Comparison of ENCODE assay signal across 10 cellular contexts in genomic region chr6:156795825-156796224, GRCh38. TPM values are rescaled to one million over a fixed set of nuclear protein-coding genes. Genes with fewer than 3 reads are reported as not detected.
DNase-seq lines count a peak whose midpoint lies in the region; ATAC-seq, FAIRE-seq and TF ChIP-seq lines count a peak whose summit lies in the region.
"Had no signal": no experiment of that assay in that cellular context is flagged by ENCODE, and none has a peak within 500 bp of the region (broad histone marks: within the 10 kb centered on the region; RNA-seq: fewer than 3 reads in every experiment).

No MANE protein-coding gene starts in this region.

- 66 to 72% methylated on average over 9 of the region's 9 CpGs for WGBS in pancreas, 2 donors

- H3K9me3 ChIP-seq in BLaER1 (no peaks in the 10 kb centered on the region), endocrine pancreas (ENCODE audit: control insufficient read depth, low read length) (no peaks in the 10 kb centered on the region), pancreas (no peaks in the 10 kb centered on the region)

- peak; percentile 59 for DNase-seq in NCI-H2227 (lab: John Stamatoyannopoulos, UW; ENCODE audit: unreplicated experiment)
- no peak for DNase-seq in pancreas
- no peak for DNase-seq in H54 (ENCODE audit: insufficient read length, low spot score)
- no peak for DNase-seq in left lobe of liver (ENCODE audit: low spot score)
- DNase-seq in NCI-H1694 (lab: John Stamatoyannopoulos, UW): no peak
- DNase-seq in CD14-positive monocyte (ENCODE audit: low spot score): no peak
- DNase-seq: hypothalamus, NCI-H510A had no signal

- H3K36me3 ChIP-seq in BLaER1 (peaks cover 53% of the 10 kb centered on the region), endocrine pancreas (ENCODE audit: control insufficient read depth, insufficient read depth, low read length) (peaks cover 3% of the 10 kb centered on the region), pancreas (no peaks in the 10 kb centered on the region)

- peaks cover 7 to 12% of the 10 kb centered on the region in 2 donors for H3K36me3 Mint-ChIP-seq in CD14-positive monocyte

- intact Hi-C loops in pancreas (cut with DNase I) (no loop called here), CD14-positive monocyte (cut with micrococcal nuclease) (no loop called here)

- peak overlapping the region; percentile 9; the same call in 1 of the 2 replicates for H3K4me2 ChIP-seq in BLaER1

- peaks cover 40% of the 10 kb centered on the region for H3K4me1 Mint-ChIP-seq in CD14-positive monocyte

- H3K4me1 ChIP-seq in BLaER1: peaks cover 49% of the 10 kb centered on the region
- H3K4me1 ChIP-seq in endocrine pancreas (ENCODE audit: control insufficient read depth, insufficient read depth, low read length): peaks cover 23% of the 10 kb centered on the region
- peaks cover 7 to 13% (median 13%) of the 10 kb centered on the region in 3 donors for H3K4me1 ChIP-seq in pancreas

- no peaks in the 10 kb centered on the region for H3K9me3 Mint-ChIP-seq in CD14-positive monocyte

- H4K20me1 ChIP-seq in BLaER1: peaks cover 100% of the 10 kb centered on the region

- H3K4me3 ChIP-seq in BLaER1: no peak overlapping the region
- H3K4me3 ChIP-seq in endocrine pancreas (ENCODE audit: control insufficient read depth, insufficient read depth, low read length): peak overlapping the region; percentile 42
- H3K4me3 ChIP-seq in pancreas: peak overlapping the region in 2 of 4 donors; percentile 5 to 20

- ATAC-seq in pancreas (peak in 3 of 4 donors; percentile 68 to 72 (median 71)), left lobe of liver (no peak)

- no peaks in the 10 kb centered on the region for H3K27me3 Mint-ChIP-seq in CD14-positive monocyte (ENCODE audit: low read depth in 3 of 3)

- FAIRE-seq in pancreas (lab: Jason Lieb, UNC) (no peak), H54 (lab: Jason Lieb, UNC) (no peak)

- no peak overlapping the region for H3K27ac ChIP-seq in BLaER1
- H3K27ac ChIP-seq in pancreas: no peak overlapping the region

- H3K27me3 ChIP-seq in BLaER1: no peaks in the 10 kb centered on the region
- no peaks in the 10 kb centered on the region for H3K27me3 ChIP-seq in endocrine pancreas (ENCODE audit: control insufficient read depth, insufficient read depth, low read length)
- no peaks in the 10 kb centered on the region for H3K27me3 ChIP-seq in pancreas

- no peak for TF ChIP-seq CTCF in pancreas (IDR thresholded peaks at IDR 0.05)
- no peak for TF ChIP-seq CTCF in CD14-positive monocyte (IDR thresholded peaks at IDR 0.05)

- H3K4me3 Mint-ChIP-seq in CD14-positive monocyte: peak overlapping the region in 1 of 2 donors; percentile 40

- no peak overlapping the region for H3K9ac ChIP-seq in BLaER1
- peak overlapping the region; percentile 43 for H3K9ac ChIP-seq in endocrine pancreas (ENCODE audit: control insufficient read depth, insufficient read depth, low read length)

- no peak for TF ChIP-seq POLR2A in H54 (IDR thresholded peaks at IDR 0.05; ENCODE audit: low read depth, low read length)

- peak overlapping the region in 2 of 7 donors; percentile 7 to 17 for H3K27ac Mint-ChIP-seq in CD14-positive monocyte

RNA-seq across cellular contexts. Expression of gene ARID1B, which starts 18.6 kb away (rescaled TPM):
- total RNA-seq in pancreas (10 to 100 TPM; 32.1 to 68.0 (median 43.7) TPM), left lobe of liver (26.4 TPM)
- polyA plus RNA-seq in pancreas (10 to 100 TPM; 16.2 to 16.4 TPM), CD14-positive monocyte (1 to 10 TPM; 3.2 to 3.8 TPM)
